In the genomic region with DNA sequence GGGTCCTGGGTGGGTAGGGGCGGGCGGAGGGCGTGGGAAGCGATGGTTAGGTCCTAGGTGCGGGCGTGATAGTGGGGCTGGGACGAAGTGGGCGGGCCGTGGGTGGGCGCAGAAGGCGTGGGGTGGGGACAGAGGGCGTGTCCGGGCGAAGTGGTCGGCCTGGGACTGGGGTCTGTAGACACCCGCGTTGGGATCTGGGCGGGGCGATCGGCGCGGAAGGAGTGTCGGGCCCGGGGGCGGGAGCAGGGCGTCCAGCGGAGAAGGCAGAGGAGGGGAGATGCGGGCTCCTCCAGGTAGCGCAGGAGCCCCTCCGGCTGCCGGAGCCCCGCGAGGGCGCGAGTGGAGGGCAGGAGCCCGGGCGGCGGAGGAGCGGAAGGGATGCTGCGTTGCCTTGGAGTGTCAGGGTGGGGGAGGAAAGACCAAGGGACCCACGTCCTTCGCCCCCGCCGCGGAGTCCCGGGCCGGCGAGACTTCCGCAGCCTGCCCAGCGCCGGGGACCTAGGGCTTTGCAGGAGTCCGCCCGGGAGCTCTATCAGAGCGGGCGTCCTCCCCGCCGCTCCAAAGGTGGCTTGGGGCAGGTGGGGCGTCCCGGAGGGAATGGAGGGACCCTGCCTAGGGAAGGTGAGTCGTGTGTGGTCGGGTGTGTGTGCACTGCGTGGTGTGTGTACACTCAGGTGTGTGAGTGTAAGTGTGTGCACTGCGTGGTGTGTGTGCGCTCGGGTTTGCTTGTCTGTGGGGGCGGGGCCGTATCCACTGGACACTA, we compare ENCODE assay signal across 1 cellular context.
TF ChIP-seq lines count a peak whose summit lies in the region.

No MANE protein-coding gene starts in this region.

TF ChIP-seq in HCT116, 20 proteins besides CTCF, POLR2A, EP300 and RAD21:
- TF ChIP-seq TCF7L2 (IDR thresholded peaks at IDR 0.05; ENCODE audit: borderline replicate concordance, extremely low read depth, insufficient read depth, insufficient read length) (no peak), ELF1 (IDR thresholded peaks at IDR 0.05; ENCODE audit: borderline replicate concordance, low read depth) (no peak), POLR2AphosphoS5 (IDR thresholded peaks at IDR 0.05; ENCODE audit: low read depth, low read length) (peak; percentile 71), SP1 (IDR thresholded peaks at IDR 0.05; ENCODE audit: low read depth) (peak; percentile 38; the same call in 1 of the 2 replicates), FOSL1 (IDR thresholded peaks at IDR 0.05; ENCODE audit: low read depth) (no peak), EGR1 (IDR thresholded peaks at IDR 0.05; ENCODE audit: low read depth) (0 out of 2 replicates have a peak, but pooled peaks have one; percentile 31), SRF (IDR thresholded peaks at IDR 0.05; ENCODE audit: low read depth) (no peak), EZH2phosphoT487 (IDR thresholded peaks at IDR 0.05; ENCODE audit: borderline replicate concordance) (no peak), CEBPB (IDR thresholded peaks at IDR 0.05; ENCODE audit: low read depth) (no peak)
